In the genomic region with DNA sequence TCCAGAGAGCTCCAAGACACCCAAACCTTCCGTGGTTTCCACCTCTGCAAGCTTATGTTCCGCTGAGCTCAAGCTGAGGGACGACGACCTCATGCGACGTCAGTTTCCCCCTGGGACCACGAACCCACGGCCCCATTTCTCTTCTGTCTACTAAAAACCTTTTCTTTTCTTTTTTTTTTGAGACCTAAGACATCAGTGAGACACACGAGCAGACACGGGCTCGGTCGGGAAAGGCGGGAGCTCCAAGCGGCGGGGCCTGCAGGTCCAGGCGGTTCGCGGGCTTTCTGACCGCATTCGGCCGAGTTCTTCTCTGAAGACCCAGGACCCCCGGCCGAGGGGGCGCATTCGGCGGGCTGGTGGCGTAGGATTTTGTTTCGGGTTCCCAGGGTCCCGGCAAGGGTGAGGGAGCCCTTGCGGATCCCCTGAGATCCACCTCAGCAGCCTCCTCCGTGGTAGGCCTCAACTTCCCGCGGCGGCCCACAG, we compare ENCODE assay signal across 1 cellular context.
TF ChIP-seq lines count a peak whose summit lies in the region.

No MANE protein-coding gene starts in this region.

TF ChIP-seq in GM23338, 12 proteins besides CTCF, POLR2A, EP300 and RAD21 (continued from another document):
- TF ChIP-seq, protein P1, sequence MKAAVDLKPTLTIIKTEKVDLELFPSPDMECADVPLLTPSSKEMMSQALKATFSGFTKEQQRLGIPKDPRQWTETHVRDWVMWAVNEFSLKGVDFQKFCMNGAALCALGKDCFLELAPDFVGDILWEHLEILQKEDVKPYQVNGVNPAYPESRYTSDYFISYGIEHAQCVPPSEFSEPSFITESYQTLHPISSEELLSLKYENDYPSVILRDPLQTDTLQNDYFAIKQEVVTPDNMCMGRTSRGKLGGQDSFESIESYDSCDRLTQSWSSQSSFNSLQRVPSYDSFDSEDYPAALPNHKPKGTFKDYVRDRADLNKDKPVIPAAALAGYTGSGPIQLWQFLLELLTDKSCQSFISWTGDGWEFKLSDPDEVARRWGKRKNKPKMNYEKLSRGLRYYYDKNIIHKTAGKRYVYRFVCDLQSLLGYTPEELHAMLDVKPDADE (IDR thresholded peaks at IDR 0.05), result no peak
